Comparison of ENCODE assay signal across 12 cellular contexts in the genomic region with DNA sequence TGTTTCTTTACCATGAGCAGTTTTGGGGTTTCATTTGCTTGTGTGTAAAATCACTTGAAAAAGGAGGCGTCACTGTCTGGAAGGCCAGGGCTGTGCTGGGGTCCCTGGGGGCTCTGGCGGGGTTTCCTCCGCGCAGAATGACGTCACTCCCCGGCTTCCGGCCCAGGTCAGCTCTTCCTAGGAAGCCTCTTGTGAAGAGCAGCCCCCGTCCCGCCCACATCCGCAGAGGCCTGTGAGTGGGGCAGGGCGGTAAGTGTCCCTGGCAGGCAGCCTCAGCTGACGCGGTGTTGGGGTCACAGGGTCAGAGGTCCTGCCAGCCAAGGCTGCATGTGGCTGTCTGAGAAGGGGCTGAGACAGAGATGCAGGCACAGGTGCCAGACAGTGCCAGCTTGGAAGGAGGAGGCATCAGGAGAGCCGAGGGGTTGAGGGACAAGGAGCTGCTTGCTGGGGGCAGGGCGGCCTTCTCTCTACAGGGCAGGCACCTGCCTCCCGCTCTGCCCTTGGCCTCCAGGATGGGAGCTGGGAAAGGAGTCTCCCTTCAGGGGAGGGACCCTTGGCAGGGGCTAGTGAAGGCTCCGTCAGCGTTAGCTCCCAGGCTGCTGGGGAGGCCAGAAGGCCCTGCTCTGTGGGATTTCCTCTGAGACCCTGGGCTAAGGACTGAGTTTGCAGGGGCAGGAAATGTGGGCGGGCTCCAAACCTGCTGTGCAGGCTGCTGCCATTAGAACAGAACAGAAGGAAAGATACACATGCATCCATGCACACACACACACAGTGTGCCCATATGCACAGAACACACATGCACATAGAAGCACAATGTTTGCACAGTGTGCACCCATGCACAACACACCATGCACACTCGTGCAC. TPM values are rescaled to one million over a fixed set of nuclear protein-coding genes. Genes with fewer than 3 reads are reported as not detected.
DNase-seq lines count a peak whose midpoint lies in the region; ATAC-seq lines count a peak whose summit lies in the region.
"Not testable (repeated sequence)": the region's sequence is repeated elsewhere in the genome, so short reads cannot be mapped to it uniquely, and the experiment has no call there.
"Had no signal": no experiment of that assay in that cellular context is flagged by ENCODE, and none has a peak within 500 bp of the region (broad histone marks: within the 10 kb centered on the region; RNA-seq: fewer than 3 reads in every experiment).

No MANE protein-coding gene starts in this region.

- CTCF ChIA-PET in activated CD8-positive, alpha-beta memory T cell treated with anti-CD3 and anti-CD28 coated beads, Interleukin-2, amount 10 ng/mL, durations not matched to agents 7 days and 5 days (lab: Charles Lee): not testable (repeated sequence)

- not testable (repeated sequence) for DNase-seq in activated CD8-positive, alpha-beta memory T cell treated with anti-CD3 and anti-CD28 coated beads, Interleukin-2, amount 10 ng/mL, durations not matched to agents 7 days and 5 days; Right ventricle myocardium inferior (ENCODE audit: missing footprints); memory B cell (ENCODE audit: low spot score in 2 of 2); stimulated activated naive B cell treated with anti-CD40 and anti-IgM and Interleukin-4, amounts not matched to agents 10 μg/mL and 1 μg/mL and 100 μg/mL, for 72 hours

- not testable (repeated sequence) for H3K9me3 Mint-ChIP-seq in activated CD8-positive, alpha-beta memory T cell treated with anti-CD3 and anti-CD28 coated beads, Interleukin-2, amount 10 ng/mL, durations not matched to agents 7 days and 5 days (ENCODE audit: low read depth); memory B cell; stimulated activated naive B cell treated with anti-CD40 and anti-IgM and Interleukin-4, amounts not matched to agents 10 μg/mL and 1 μg/mL and 100 μg/mL, for 72 hours

- not testable (repeated sequence) for H3K27ac Mint-ChIP-seq in activated CD8-positive, alpha-beta memory T cell treated with anti-CD3 and anti-CD28 coated beads, Interleukin-2, amount 10 ng/mL, durations not matched to agents 7 days and 5 days; memory B cell; stimulated activated naive B cell treated with anti-CD40 and anti-IgM and Interleukin-4, amounts not matched to agents 10 μg/mL and 1 μg/mL and 100 μg/mL, for 72 hours

- peak; percentile 56 for ATAC-seq in GM18498 (IDR thresholded peaks at IDR 0.05; ENCODE audit: unreplicated experiment)
- peak; percentile 65 for ATAC-seq in GM19463 (IDR thresholded peaks at IDR 0.05; ENCODE audit: unreplicated experiment)
- peak; percentile 56 for ATAC-seq in HG02981 (IDR thresholded peaks at IDR 0.05; ENCODE audit: unreplicated experiment)
- ATAC-seq in HG03571 (IDR thresholded peaks at IDR 0.05; ENCODE audit: unreplicated experiment): peak; percentile 43
- ATAC-seq in activated CD8-positive, alpha-beta memory T cell treated with anti-CD3 and anti-CD28 coated beads, Interleukin-2, amount 10 ng/mL, durations not matched to agents 7 days and 5 days: peak; percentile 87
- ATAC-seq in Right ventricle myocardium inferior: peak; percentile 81
- peak; percentile 82 for ATAC-seq in memory B cell (ENCODE audit: low read depth)
- ATAC-seq in stimulated activated naive B cell treated with anti-CD40 and anti-IgM and Interleukin-4, amounts not matched to agents 10 μg/mL and 1 μg/mL and 100 μg/mL, for 72 hours (replicated peaks): peak; percentile 90

- H3K36me3 Mint-ChIP-seq in activated CD8-positive, alpha-beta memory T cell treated with anti-CD3 and anti-CD28 coated beads, Interleukin-2, amount 10 ng/mL, durations not matched to agents 7 days and 5 days; memory B cell; stimulated activated naive B cell treated with anti-CD40 and anti-IgM and Interleukin-4, amounts not matched to agents 10 μg/mL and 1 μg/mL and 100 μg/mL, for 72 hours: not testable (repeated sequence)

- not testable (repeated sequence) for H3K4me1 Mint-ChIP-seq in activated CD8-positive, alpha-beta memory T cell treated with anti-CD3 and anti-CD28 coated beads, Interleukin-2, amount 10 ng/mL, durations not matched to agents 7 days and 5 days; memory B cell; stimulated activated naive B cell treated with anti-CD40 and anti-IgM and Interleukin-4, amounts not matched to agents 10 μg/mL and 1 μg/mL and 100 μg/mL, for 72 hours

- intact Hi-C loops in Right ventricle myocardium inferior (cut with DNase I): not testable (repeated sequence)

- not testable (repeated sequence) for H3K4me3 Mint-ChIP-seq in activated CD8-positive, alpha-beta memory T cell treated with anti-CD3 and anti-CD28 coated beads, Interleukin-2, amount 10 ng/mL, durations not matched to agents 7 days and 5 days; memory B cell; stimulated activated naive B cell treated with anti-CD40 and anti-IgM and Interleukin-4, amounts not matched to agents 10 μg/mL and 1 μg/mL and 100 μg/mL, for 72 hours

- H3K27me3 Mint-ChIP-seq in activated CD8-positive, alpha-beta memory T cell treated with anti-CD3 and anti-CD28 coated beads, Interleukin-2, amount 10 ng/mL, durations not matched to agents 7 days and 5 days; memory B cell; stimulated activated naive B cell treated with anti-CD40 and anti-IgM and Interleukin-4, amounts not matched to agents 10 μg/mL and 1 μg/mL and 100 μg/mL, for 72 hours: not testable (repeated sequence)

RNA-seq across cellular contexts. Expression of gene CRYAA, which starts 8.5 kb away (rescaled TPM):
- total RNA-seq in activated CD8-positive, alpha-beta memory T cell treated with anti-CD3 and anti-CD28 coated beads, Interleukin-2, amount 10 ng/mL, durations not matched to agents 7 days and 5 days: not detected
- total RNA-seq in Right ventricle myocardium inferior: not detected
- total RNA-seq: glomerular endothelial cell, kidney epithelial cell, mesenteric fat pad, uterus had no signal
